ENCODE assay signal across 1 cellular context in the genomic region with DNA sequence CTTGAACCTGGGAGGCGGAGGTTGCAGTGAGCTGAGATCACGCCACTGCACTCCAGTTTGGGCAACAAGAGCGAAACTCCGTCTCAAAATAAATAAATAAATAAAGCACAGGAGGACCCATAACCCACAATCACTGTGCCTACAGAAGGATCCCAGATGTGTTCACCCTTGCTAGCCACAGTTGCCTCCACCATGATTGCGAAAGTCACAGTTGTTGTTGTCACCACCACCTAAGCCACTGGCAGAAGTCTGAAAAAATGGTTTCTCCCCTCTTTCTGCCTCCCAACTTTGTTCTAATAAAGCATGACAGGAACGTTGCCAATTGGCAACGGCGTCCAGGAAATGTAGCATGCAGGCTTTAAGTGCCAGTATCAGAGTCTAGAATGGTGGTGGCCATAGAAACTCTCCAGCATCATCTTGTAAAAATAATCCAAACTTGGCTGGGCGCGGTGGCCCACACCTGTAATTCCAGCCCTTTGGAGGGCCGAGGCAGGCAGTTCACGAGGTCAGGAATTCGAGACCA.
A peak's percentile ranks its signal among the peaks of the same experiment; 100 is the strongest.
TF ChIP-seq lines count a peak whose summit lies in the region.

No MANE protein-coding gene starts in this region.

TF ChIP-seq in K562, 482 proteins besides CTCF, POLR2A, EP300 and RAD21:
- TF ChIP-seq CEBPB (tag; IDR thresholded peaks at IDR 0.05) = peak; percentile 45; the same call in 1 of the 2 replicates
- TF ChIP-seq, protein P1, sequence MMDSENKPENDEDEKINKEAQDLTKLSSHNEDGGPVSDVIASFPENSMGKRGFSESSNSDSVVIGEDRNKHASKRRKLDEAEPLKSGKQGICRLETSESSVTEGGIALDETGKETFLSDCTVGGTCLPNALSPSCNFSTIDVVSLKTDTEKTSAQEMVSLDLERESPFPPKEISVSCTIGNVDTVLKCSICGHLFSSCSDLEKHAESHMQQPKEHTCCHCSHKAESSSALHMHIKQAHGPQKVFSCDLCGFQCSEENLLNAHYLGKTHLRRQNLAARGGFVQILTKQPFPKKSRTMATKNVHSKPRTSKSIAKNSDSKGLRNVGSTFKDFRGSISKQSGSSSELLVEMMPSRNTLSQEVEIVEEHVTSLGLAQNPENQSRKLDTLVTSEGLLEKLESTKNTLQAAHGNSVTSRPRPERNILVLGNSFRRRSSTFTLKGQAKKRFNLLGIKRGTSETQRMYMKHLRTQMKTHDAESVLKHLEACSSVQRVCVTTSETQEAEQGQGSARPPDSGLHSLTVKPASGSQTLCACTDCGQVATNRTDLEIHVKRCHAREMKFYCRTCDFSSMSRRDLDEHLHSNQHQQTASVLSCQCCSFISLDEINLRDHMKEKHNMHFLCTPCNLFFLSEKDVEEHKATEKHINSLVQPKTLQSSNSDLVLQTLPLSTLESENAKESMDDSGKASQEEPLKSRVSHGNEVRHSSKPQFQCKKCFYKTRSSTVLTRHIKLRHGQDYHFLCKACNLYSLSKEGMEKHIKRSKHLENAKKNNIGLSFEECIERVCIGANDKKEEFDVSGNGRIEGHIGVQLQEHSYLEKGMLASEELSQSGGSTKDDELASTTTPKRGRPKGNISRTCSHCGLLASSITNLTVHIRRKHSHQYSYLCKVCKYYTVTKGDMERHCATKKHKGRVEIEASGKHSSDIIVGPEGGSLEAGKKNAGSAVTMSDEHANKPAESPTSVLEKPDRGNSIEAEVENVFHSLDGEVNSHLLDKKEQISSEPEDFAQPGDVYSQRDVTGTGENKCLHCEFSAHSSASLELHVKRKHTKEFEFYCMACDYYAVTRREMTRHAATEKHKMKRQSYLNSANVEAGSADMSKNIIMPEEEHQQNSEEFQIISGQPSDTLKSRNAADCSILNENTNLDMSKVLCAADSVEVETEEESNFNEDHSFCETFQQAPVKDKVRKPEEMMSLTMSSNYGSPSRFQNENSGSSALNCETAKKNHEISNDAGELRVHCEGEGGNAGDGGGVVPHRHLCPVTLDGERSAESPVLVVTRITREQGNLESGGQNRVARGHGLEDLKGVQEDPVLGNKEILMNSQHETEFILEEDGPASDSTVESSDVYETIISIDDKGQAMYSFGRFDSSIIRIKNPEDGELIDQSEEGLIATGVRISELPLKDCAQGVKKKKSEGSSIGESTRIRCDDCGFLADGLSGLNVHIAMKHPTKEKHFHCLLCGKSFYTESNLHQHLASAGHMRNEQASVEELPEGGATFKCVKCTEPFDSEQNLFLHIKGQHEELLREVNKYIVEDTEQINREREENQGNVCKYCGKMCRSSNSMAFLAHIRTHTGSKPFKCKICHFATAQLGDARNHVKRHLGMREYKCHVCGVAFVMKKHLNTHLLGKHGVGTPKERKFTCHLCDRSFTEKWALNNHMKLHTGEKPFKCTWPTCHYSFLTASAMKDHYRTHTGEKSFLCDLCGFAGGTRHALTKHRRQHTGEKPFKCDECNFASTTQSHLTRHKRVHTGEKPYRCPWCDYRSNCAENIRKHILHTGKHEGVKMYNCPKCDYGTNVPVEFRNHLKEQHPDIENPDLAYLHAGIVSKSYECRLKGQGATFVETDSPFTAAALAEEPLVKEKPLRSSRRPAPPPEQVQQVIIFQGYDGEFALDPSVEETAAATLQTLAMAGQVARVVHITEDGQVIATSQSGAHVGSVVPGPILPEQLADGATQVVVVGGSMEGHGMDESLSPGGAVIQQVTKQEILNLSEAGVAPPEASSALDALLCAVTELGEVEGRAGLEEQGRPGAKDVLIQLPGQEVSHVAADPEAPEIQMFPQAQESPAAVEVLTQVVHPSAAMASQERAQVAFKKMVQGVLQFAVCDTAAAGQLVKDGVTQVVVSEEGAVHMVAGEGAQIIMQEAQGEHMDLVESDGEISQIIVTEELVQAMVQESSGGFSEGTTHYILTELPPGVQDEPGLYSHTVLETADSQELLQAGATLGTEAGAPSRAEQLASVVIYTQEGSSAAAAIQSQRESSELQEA (IDR thresholded peaks at IDR 0.05; ENCODE audit: low read depth) = no peak
TF ChIP-seq in K562: peak in this region for 1.
